In the genomic region with DNA sequence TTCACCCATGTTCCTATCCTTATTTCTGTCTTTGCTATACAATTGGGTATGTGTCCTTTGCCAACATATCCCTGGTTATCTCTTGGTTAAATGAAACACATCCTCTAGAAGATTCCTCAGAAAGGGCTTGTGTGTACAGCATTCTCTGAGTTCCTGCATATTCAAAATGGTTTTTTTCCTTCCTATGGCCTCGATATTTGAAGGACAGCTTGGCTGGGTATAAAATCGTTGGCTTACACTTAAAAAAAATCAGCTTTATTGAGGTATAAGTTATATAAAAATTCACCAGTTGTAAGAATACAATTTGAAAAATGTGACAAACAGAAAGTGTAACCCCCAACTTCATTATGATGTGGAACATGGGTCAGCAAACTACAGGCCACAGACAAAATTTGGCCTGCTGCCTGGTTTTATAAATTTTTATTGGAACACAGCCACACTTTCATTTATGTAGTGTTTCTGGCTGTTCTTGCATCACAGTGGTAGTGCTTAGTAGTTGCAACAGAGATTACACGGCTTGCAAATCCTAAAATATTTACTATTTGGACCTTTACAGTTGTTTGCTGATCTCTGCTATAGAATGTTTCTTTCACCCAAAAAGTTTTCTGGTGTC, we compare ENCODE assay signal across 1 cellular context.
TF ChIP-seq lines count a peak whose summit lies in the region.

No MANE protein-coding gene starts in this region.

TF ChIP-seq in K562, 482 proteins besides CTCF, POLR2A, EP300 and RAD21 (continued from another document):
- TF ChIP-seq CC2D1A (IDR thresholded peaks at IDR 0.05) (0 out of 2 replicates have a peak, but pooled peaks have one; percentile 16), CREM (IDR thresholded peaks at IDR 0.05; ENCODE audit: low read depth) (no peak), CEBPB (tag; IDR thresholded peaks at IDR 0.05) (0 out of 2 replicates have a peak, but pooled peaks have one; percentile 15), CEBPG (CRISPR knock-in tag; IDR thresholded peaks at IDR 0.05) (no peak; the same call in 1 of the 2 replicates), CEBPG (tag; conservative IDR thresholded peaks at IDR 0.05 in 1 of 2, IDR thresholded peaks at IDR 0.05 in 1 of 2) (peak in 1 of 2 experiments; percentile 31; a peak in 1 of 4 replicates)
